23 cellular contexts compared by ENCODE assay signal in genomic region chr10:117900280-117900679, GRCh38.
"Had no signal": no experiment of that assay in that cellular context is flagged by ENCODE, and none has a peak within 500 bp of the region (broad histone marks: within the 10 kb centered on the region; RNA-seq: fewer than 3 reads in every experiment).

No MANE protein-coding gene starts in this region.

- H3K4me1 ChIP-seq: Peyer's patch, SJSA1 had no signal

- H3K4me1 Mint-ChIP-seq: activated B cell treated with CpG ODN at 0.5 μM for 24 hours; activated CD4-positive, alpha-beta T cell treated with anti-CD3 and anti-CD28 coated beads, Interleukin-2, amount 10 ng/mL, durations not matched to agents 24 days and 14 days; activated naive CD8-positive, alpha-beta T cell treated with anti-CD3 and anti-CD28 coated beads for 36 hours; activated T-helper 17 cell treated with anti-CD3 and anti-CD28 coated beads, Interleukin-2, amount 50 U/mL, for 72 hours; T-helper 17 cell had no signal

- H3K27ac ChIP-seq: brain microvascular endothelial cell, cardiac muscle cell, Peyer's patch, SJSA1 had no signal

- H3K36me3 Mint-ChIP-seq: activated CD4-positive, alpha-beta memory T cell treated with anti-CD3 and anti-CD28 coated beads for 36 hours; activated naive CD4-positive, alpha-beta T cell treated with anti-CD3 and anti-CD28 coated beads, Interleukin-2, amount 10 ng/mL, durations not matched to agents 7 days and 5 days; activated naive CD8-positive, alpha-beta T cell treated with anti-CD3 and anti-CD28 coated beads for 36 hours had no signal

- H3K36me3 ChIP-seq: brain microvascular endothelial cell, cardiac muscle cell, Peyer's patch, SJSA1 had no signal

- DNase-seq: activated B cell treated with CpG ODN at 0.5 μM for 24 hours; activated CD4-positive, alpha-beta memory T cell treated with anti-CD3 and anti-CD28 coated beads for 36 hours; activated CD4-positive, alpha-beta T cell treated with anti-CD3 and anti-CD28 coated beads for 1 hour; activated CD4-positive, alpha-beta T cell treated with anti-CD3 and anti-CD28 coated beads, Interleukin-2, amount 10 ng/mL, durations not matched to agents 24 days and 14 days; activated gamma-delta T cell treated with Interleukin-2 at 50 U/mL for 16 hours; activated naive CD4-positive, alpha-beta T cell treated with anti-CD3 and anti-CD28 coated beads, Interleukin-2, amount 10 ng/mL, durations not matched to agents 7 days and 5 days; activated naive CD8-positive, alpha-beta T cell treated with anti-CD3 and anti-CD28 coated beads for 36 hours; activated T-cell treated with anti-CD3 and anti-CD28 coated beads for 4 hours; activated T-cell treated with anti-CD3 and anti-CD28 coated beads, Interleukin-2, amount 50 U/mL, for 48 hours; brain microvascular endothelial cell; KG1; NCI-H1048; NCI-H1694 treated with DMSO at 0.1 percent for 48 hours; NCI-H2029 treated with DMSO at 0.1 percent for 48 hours; NCI-H446; NCI-H526; Peyer's patch; SHP77; T-helper 17 cell; T-helper 9 cell had no signal

- H3K27ac Mint-ChIP-seq: activated B cell treated with CpG ODN at 0.5 μM for 24 hours; activated CD4-positive, alpha-beta memory T cell treated with anti-CD3 and anti-CD28 coated beads for 36 hours; activated CD4-positive, alpha-beta T cell treated with anti-CD3 and anti-CD28 coated beads, Interleukin-2, amount 10 ng/mL, durations not matched to agents 24 days and 14 days; activated naive CD4-positive, alpha-beta T cell treated with anti-CD3 and anti-CD28 coated beads, Interleukin-2, amount 10 ng/mL, durations not matched to agents 7 days and 5 days; activated naive CD8-positive, alpha-beta T cell treated with anti-CD3 and anti-CD28 coated beads for 36 hours; activated T-helper 17 cell treated with anti-CD3 and anti-CD28 coated beads, Interleukin-2, amount 50 U/mL, for 72 hours; T-helper 17 cell had no signal

- H3K4me3 ChIP-seq: cardiac muscle cell, Peyer's patch, SJSA1 had no signal

- H3K27me3 ChIP-seq: brain microvascular endothelial cell, cardiac muscle cell, Peyer's patch had no signal

- ATAC-seq: activated T-helper 17 cell treated with anti-CD3 and anti-CD28 coated beads, Interleukin-2, amount 50 U/mL, for 72 hours; T-helper 17 cell had no signal

- H3K9me3 ChIP-seq: Peyer's patch, SJSA1 had no signal

- H3K4me3 Mint-ChIP-seq: activated B cell treated with CpG ODN at 0.5 μM for 24 hours; activated CD4-positive, alpha-beta memory T cell treated with anti-CD3 and anti-CD28 coated beads for 36 hours; activated CD4-positive, alpha-beta T cell treated with anti-CD3 and anti-CD28 coated beads, Interleukin-2, amount 10 ng/mL, durations not matched to agents 24 days and 14 days; activated naive CD4-positive, alpha-beta T cell treated with anti-CD3 and anti-CD28 coated beads, Interleukin-2, amount 10 ng/mL, durations not matched to agents 7 days and 5 days; activated naive CD8-positive, alpha-beta T cell treated with anti-CD3 and anti-CD28 coated beads for 36 hours; activated T-helper 17 cell treated with anti-CD3 and anti-CD28 coated beads, Interleukin-2, amount 50 U/mL, for 72 hours; T-helper 17 cell had no signal
